Comparison of ENCODE assay signal across 3 cellular contexts in genomic region chr13:96707146-96707545, GRCh38.
"Had no signal": no experiment of that assay in that cellular context is flagged by ENCODE, and none has a peak within 500 bp of the region (broad histone marks: within the 10 kb centered on the region; RNA-seq: fewer than 3 reads in every experiment).

No MANE protein-coding gene starts in this region.

- DNase-seq: GDM1, GF-D8 had no signal

- H3K4me3 ChIP-seq: GM12878 had no signal
